In genomic region chr11:57568330-57568766, GRCh38 we compare ENCODE assay signal across 8 cellular contexts. TPM values are rescaled to one million over a fixed set of nuclear protein-coding genes. Genes with fewer than 3 reads are reported as not detected.
DNase-seq lines count a peak whose midpoint lies in the region; ATAC-seq and TF ChIP-seq lines count a peak whose summit lies in the region.

No MANE protein-coding gene starts in this region.

- H3K4me1 Mint-ChIP-seq in effector memory CD8-positive, alpha-beta T cell (ENCODE audit: low read depth in 2 of 2), result peaks cover 34 to 43% of the 10 kb centered on the region in 2 donors
- H3K4me1 Mint-ChIP-seq in naive thymus-derived CD4-positive, alpha-beta T cell, result peaks cover 30 to 60% (median 46%) of the 10 kb centered on the region in 7 donors

- H3K9me3 Mint-ChIP-seq in effector memory CD8-positive, alpha-beta T cell, result no peaks in the 10 kb centered on the region
- no peaks in the 10 kb centered on the region for H3K9me3 Mint-ChIP-seq in naive thymus-derived CD4-positive, alpha-beta T cell

- no peak for TF ChIP-seq EP300 in suprapubic skin (IDR thresholded peaks at IDR 0.05)

- no peaks in the 10 kb centered on the region for H3K9me3 ChIP-seq in DOHH2 (ENCODE audit: control insufficient read depth, insufficient read depth, low read length)
- H3K9me3 ChIP-seq in naive thymus-derived CD4-positive, alpha-beta T cell (ENCODE audit: control insufficient read depth in 2 of 3, low read length in 3 of 3), result no peaks in the 10 kb centered on the region
- H3K9me3 ChIP-seq in suprapubic skin, result no peaks in the 10 kb centered on the region

- H3K4me2 ChIP-seq in DOHH2 (ENCODE audit: low read length), result peak overlapping the region; percentile 97
- peak overlapping the region; percentile 80 for H3K4me2 ChIP-seq in KMS-11

- WGBS in suprapubic skin, result 38% methylated on average over 6 of the region's 6 CpGs

- no peaks in the 10 kb centered on the region for H3K27me3 Mint-ChIP-seq in effector memory CD8-positive, alpha-beta T cell
- H3K27me3 Mint-ChIP-seq in naive thymus-derived CD4-positive, alpha-beta T cell, result peaks cover 0 to under 1% (median 0%) of the 10 kb centered on the region in 5 donors

- H3K79me2 ChIP-seq in DOHH2 (ENCODE audit: control insufficient read depth, low read length), result no peaks in the 10 kb centered on the region
- H3K79me2 ChIP-seq in KMS-11 (ENCODE audit: insufficient read depth, low read depth), result peaks cover 21% of the 10 kb centered on the region

- TF ChIP-seq CTCF in DOHH2 (IDR thresholded peaks at IDR 0.05; ENCODE audit: low read depth, low read length, poor library complexity, severe bottlenecking) (no peak), KMS-11 (conservative IDR thresholded peaks at IDR 0.05; ENCODE audit: low read depth, low read length) (peak; percentile 56), suprapubic skin (IDR thresholded peaks at IDR 0.05) (peak in 1 of 2 donors; percentile 93)

- peaks cover 16% of the 10 kb centered on the region for H3K4me1 ChIP-seq in DOHH2 (ENCODE audit: control insufficient read depth, low read length)
- peaks cover 17% of the 10 kb centered on the region for H3K4me1 ChIP-seq in KMS-11 (ENCODE audit: low read depth, poor library complexity, severe bottlenecking)
- peaks cover 9 to 17% of the 10 kb centered on the region in 2 donors for H3K4me1 ChIP-seq in naive thymus-derived CD4-positive, alpha-beta T cell (ENCODE audit: control insufficient read depth in 2 of 2, insufficient read depth in 2 of 2, low read length in 2 of 2)
- peaks cover 35% of the 10 kb centered on the region for H3K4me1 ChIP-seq in suprapubic skin

- H3K27ac ChIP-seq in DOHH2 (ENCODE audit: low read depth, low read length) (no peak overlapping the region), KMS-11 (peak overlapping the region; percentile 73), suprapubic skin (peak overlapping the region; percentile 73)
- peak overlapping the region; percentile 97 for H3K27ac ChIP-seq in naive thymus-derived CD4-positive, alpha-beta T cell (ENCODE audit: low read depth, low read length)

- H3K36me3 ChIP-seq in DOHH2 (ENCODE audit: control insufficient read depth, low read length) (no peaks in the 10 kb centered on the region), KMS-11 (ENCODE audit: insufficient read depth) (no peaks in the 10 kb centered on the region), suprapubic skin (no peaks in the 10 kb centered on the region)
- H3K36me3 ChIP-seq in naive thymus-derived CD4-positive, alpha-beta T cell (ENCODE audit: control insufficient read depth in 2 of 3, insufficient read depth in 3 of 3, low read length in 3 of 3), result peaks cover 0 to 10% (median 0%) of the 10 kb centered on the region in 3 experiments

- DNase-seq in activated CD4-positive, alpha-beta T cell treated with anti-CD3 and anti-CD28 coated beads for 24 hours (ENCODE audit: low read depth in 2 of 2), result peak; percentile 86 to 89
- peak; percentile 89 to 91 (median 89) for DNase-seq in effector memory CD8-positive, alpha-beta T cell
- DNase-seq in naive thymus-derived CD4-positive, alpha-beta T cell, result peak; percentile 77 to 93 (median 88)
- DNase-seq in suprapubic skin (ENCODE audit: low spot score in 2 of 2), result peak in 1 of 2 donors; percentile 87
- no peak for DNase-seq in GM19240 (ENCODE audit: insufficient read length, low spot score)

- peak overlapping the region; percentile 98 to 99 for H3K4me3 Mint-ChIP-seq in effector memory CD8-positive, alpha-beta T cell
- H3K4me3 Mint-ChIP-seq in naive thymus-derived CD4-positive, alpha-beta T cell, result peak overlapping the region; percentile 92 to 100 (median 99)

- peak overlapping the region; percentile 97 for H2AFZ ChIP-seq in KMS-11 (ENCODE audit: low read depth)

- peak overlapping the region; percentile 79; the same call in 1 of the 2 replicates for H3K9ac ChIP-seq in KMS-11

- TF ChIP-seq POLR2A in suprapubic skin (IDR thresholded peaks at IDR 0.05), result no peak

- H4K20me1 ChIP-seq in DOHH2 (ENCODE audit: control insufficient read depth, insufficient read depth, low read depth, low read length), result no peaks in the 10 kb centered on the region
- no peaks in the 10 kb centered on the region for H4K20me1 ChIP-seq in KMS-11 (ENCODE audit: insufficient read depth)

- H3K4me3 ChIP-seq in DOHH2 (ENCODE audit: low read length), result peak overlapping the region; percentile 84
- H3K4me3 ChIP-seq in KMS-11 (IDR thresholded peaks at IDR 0.05; ENCODE audit: insufficient read depth, low read depth, low read length), result no peak overlapping the region
- H3K4me3 ChIP-seq in naive thymus-derived CD4-positive, alpha-beta T cell (ENCODE audit: low read length), result peak overlapping the region; percentile 99
- peak overlapping the region; percentile 96 for H3K4me3 ChIP-seq in suprapubic skin

- no peaks in the 10 kb centered on the region for H3K9me2 ChIP-seq in DOHH2 (replicated peaks; ENCODE audit: control insufficient read depth, low read length)

- no peaks in the 10 kb centered on the region for H3F3A ChIP-seq in DOHH2 (ENCODE audit: control insufficient read depth, insufficient read depth)

- H3K27me3 ChIP-seq in DOHH2 (ENCODE audit: control insufficient read depth, low read length), result peaks cover 5% of the 10 kb centered on the region
- H3K27me3 ChIP-seq in KMS-11 (ENCODE audit: insufficient read depth, low read depth), result no peaks in the 10 kb centered on the region
- no peaks in the 10 kb centered on the region for H3K27me3 ChIP-seq in naive thymus-derived CD4-positive, alpha-beta T cell (ENCODE audit: control insufficient read depth in 2 of 2, insufficient read depth in 2 of 2, low read length in 2 of 2)
- no peaks in the 10 kb centered on the region for H3K27me3 ChIP-seq in suprapubic skin

- peak overlapping the region; percentile 98 to 99 for H3K27ac Mint-ChIP-seq in effector memory CD8-positive, alpha-beta T cell
- peak overlapping the region; percentile 90 to 99 (median 98) for H3K27ac Mint-ChIP-seq in naive thymus-derived CD4-positive, alpha-beta T cell

- H3K36me3 Mint-ChIP-seq in effector memory CD8-positive, alpha-beta T cell (ENCODE audit: insufficient read depth), result peaks cover 31% of the 10 kb centered on the region
- H3K36me3 Mint-ChIP-seq in naive thymus-derived CD4-positive, alpha-beta T cell, result peaks cover 4 to 17% (median 5%) of the 10 kb centered on the region in 5 donors

- peak; percentile 67 for ATAC-seq in GM21529 (IDR thresholded peaks at IDR 0.05; ENCODE audit: unreplicated experiment)
- peak; percentile 12 for ATAC-seq in effector memory CD8-positive, alpha-beta T cell (replicated peaks)
- peak; percentile 8 for ATAC-seq in naive thymus-derived CD4-positive, alpha-beta T cell

- CTCF ChIA-PET in naive thymus-derived CD4-positive, alpha-beta T cell (lab: Charles Lee), result interaction anchor here (0.7 to 6.3 kb wide), 21 partner anchors 10 to 957 kb away, joined by 3 to 86 read pairs (median 4); no protein-coding TSS in a partner anchor

- POLR2A ChIA-PET in naive thymus-derived CD4-positive, alpha-beta T cell (lab: Charles Lee), result interaction anchor here (0.7 to 1.9 kb wide), 11 partner anchors 14 to 233 kb away, joined by 3 to 13 read pairs (median 4); partner anchors contain the start of genes SELENOH, SLC43A1 and TIMM10

- intact Hi-C loops in naive thymus-derived CD4-positive, alpha-beta T cell (cut with micrococcal nuclease), result loop anchor here (1.0 to 10.0 kb wide), 15 partner anchors 37 to 1576 kb away; partner anchors contain the start of genes CLP1 (in 1 of the 2), FAM111A (in 1 of the 2), MED19 (in 1 of the 2) and SELENOH (in 1 of the 2)

RNA-seq across cellular contexts. Expression of gene UBE2L6, which starts 0.9 kb away (rescaled TPM):
- 100 to 1,000 TPM in 1 of 5 experiments, 10 to 100 TPM in 4; 51.1 to 326 (median 64.2) TPM for total RNA-seq in naive thymus-derived CD4-positive, alpha-beta T cell
- 100 to 1,000 TPM; 236 to 238 TPM for polyA plus RNA-seq in naive thymus-derived CD4-positive, alpha-beta T cell
- total RNA-seq in suprapubic skin, result 10 to 100 TPM; 14.2 to 32.4 (median 25.5) TPM

RNA-seq across cellular contexts. Expression of gene SERPING1, which starts 29.1 kb away (rescaled TPM):
- 1 to 10 TPM in 1 of 5 experiments, under 1 TPM in 2, not detected in 2; 0.21 to 3.7 (median 0.97) TPM for total RNA-seq in naive thymus-derived CD4-positive, alpha-beta T cell
- polyA plus RNA-seq in naive thymus-derived CD4-positive, alpha-beta T cell, result not detected
- 100 to 1,000 TPM in 2 of 4 donors, 10 to 100 TPM in 2; 93.3 to 173 (median 119) TPM for total RNA-seq in suprapubic skin

RNA-seq across cellular contexts. Expression of gene SMTNL1, which starts 31.0 kb away (rescaled TPM):
- not detected for total RNA-seq in naive thymus-derived CD4-positive, alpha-beta T cell
- polyA plus RNA-seq in naive thymus-derived CD4-positive, alpha-beta T cell, result under 1 TPM; 0.28 to 0.44 TPM
- not detected for total RNA-seq in suprapubic skin

RNA-seq across cellular contexts. Expression of gene TIMM10, which starts 37.8 kb away (rescaled TPM):
- total RNA-seq in naive thymus-derived CD4-positive, alpha-beta T cell, result 10 to 100 TPM; 23.7 to 52.8 (median 34.7) TPM
- polyA plus RNA-seq in naive thymus-derived CD4-positive, alpha-beta T cell, result 10 to 100 TPM; 76.5 to 79.4 TPM
- total RNA-seq in suprapubic skin, result 10 to 100 TPM; 26.2 to 43.0 (median 40.1) TPM

RNA-seq across cellular contexts. Expression of gene SLC43A1, which starts 52.8 kb away (rescaled TPM):
- 10 to 100 TPM; 10.1 to 19.2 (median 16.3) TPM for total RNA-seq in naive thymus-derived CD4-positive, alpha-beta T cell
- polyA plus RNA-seq in naive thymus-derived CD4-positive, alpha-beta T cell, result 10 to 100 TPM; 12.7 to 15.4 TPM
- total RNA-seq in suprapubic skin, result 10 to 100 TPM; 13.8 to 48.8 (median 22.3) TPM

Comparison
In these comparisons a context has a peak if more than half of its experiments do, and no peak if none do; other contexts are left out.
1. ATAC-seq: peak in every context shown above with its lines; median percentile 67 in GM21529; 12 in effector memory CD8-positive, alpha-beta T cell; 8 in naive thymus-derived CD4-positive, alpha-beta T cell.
2. RNA of gene SERPING1, which starts 29.1 kb away (total RNA-seq): 93.3 to 173 TPM in suprapubic skin; 0.21 to 3.7 TPM in naive thymus-derived CD4-positive, alpha-beta T cell; every median in the first group is over 10 times any median in the second.